16 cellular contexts compared by ENCODE assay signal in the genomic region with DNA sequence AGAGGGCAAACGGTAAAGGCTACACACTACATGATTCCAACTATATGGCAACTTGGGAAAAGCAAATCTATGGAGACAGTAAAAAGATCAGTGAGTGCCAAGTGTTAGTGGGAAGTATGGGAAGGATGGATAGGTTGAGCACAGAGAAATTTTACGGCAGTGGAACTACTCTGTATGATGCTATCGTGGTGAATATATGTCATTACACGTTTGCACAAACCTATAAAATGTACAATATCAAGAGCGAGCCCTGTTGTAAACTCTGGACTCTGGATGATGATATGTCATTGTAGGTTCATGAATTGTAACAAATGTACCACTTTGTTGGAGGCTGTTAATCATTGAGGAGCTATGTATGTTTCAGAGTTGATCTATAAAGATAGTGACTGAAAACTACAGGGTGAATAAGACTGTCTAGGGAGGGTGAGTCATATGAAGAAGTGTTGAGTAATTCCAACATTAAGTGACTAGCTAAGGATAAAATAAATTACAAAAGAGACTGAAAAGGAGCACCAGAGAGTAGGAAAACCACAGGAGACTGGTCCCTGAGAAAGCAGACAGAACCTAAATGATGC.
DNase-seq lines count a peak whose midpoint lies in the region; ATAC-seq, FAIRE-seq and TF ChIP-seq lines count a peak whose summit lies in the region.
"Had no signal": no experiment of that assay in that cellular context is flagged by ENCODE, and none has a peak within 500 bp of the region (broad histone marks: within the 10 kb centered on the region; RNA-seq: fewer than 3 reads in every experiment).

No MANE protein-coding gene starts in this region.

- no peaks in the 10 kb centered on the region for H3K27me3 Mint-ChIP-seq in activated CD4-positive, alpha-beta T cell treated with anti-CD3 and anti-CD28 coated beads for 36 hours
- no peaks in the 10 kb centered on the region for H3K27me3 Mint-ChIP-seq in activated CD4-positive, alpha-beta T cell treated with anti-CD3 and anti-CD28 coated beads, Interleukin-2, amount 10 ng/mL, durations not matched to agents 7 days and 5 days
- H3K27me3 Mint-ChIP-seq in astrocyte (ENCODE audit: low read depth, unreplicated experiment), result no peaks in the 10 kb centered on the region
- H3K27me3 Mint-ChIP-seq: activated CD8-positive, alpha-beta memory T cell treated with anti-CD3 and anti-CD28 coated beads, Interleukin-2, amount 10 ng/mL, durations not matched to agents 7 days and 5 days had no signal

- peak; percentile 39 for ATAC-seq in activated CD4-positive, alpha-beta T cell treated with anti-CD3 and anti-CD28 coated beads for 36 hours
- ATAC-seq in HG03196 (IDR thresholded peaks at IDR 0.05; ENCODE audit: unreplicated experiment), result peak; percentile 67
- ATAC-seq: activated CD8-positive, alpha-beta memory T cell treated with anti-CD3 and anti-CD28 coated beads, Interleukin-2, amount 10 ng/mL, durations not matched to agents 7 days and 5 days had no signal

- no peaks in the 10 kb centered on the region for H3F3A ChIP-seq in smooth muscle cell (ENCODE audit: low read depth)

- no peak overlapping the region for H3K9ac ChIP-seq in astrocyte (ENCODE audit: low read length)
- H3K9ac ChIP-seq in smooth muscle cell (ENCODE audit: low read depth), result no peak overlapping the region

- H3K9me3 Mint-ChIP-seq in activated CD4-positive, alpha-beta T cell treated with anti-CD3 and anti-CD28 coated beads for 36 hours (ENCODE audit: low read depth), result peaks cover 11% of the 10 kb centered on the region
- H3K9me3 Mint-ChIP-seq in activated CD4-positive, alpha-beta T cell treated with anti-CD3 and anti-CD28 coated beads, Interleukin-2, amount 10 ng/mL, durations not matched to agents 7 days and 5 days, result peaks cover 16% of the 10 kb centered on the region
- H3K9me3 Mint-ChIP-seq in astrocyte (ENCODE audit: unreplicated experiment), result no peaks in the 10 kb centered on the region

- TF ChIP-seq POLR2A in adrenal gland (IDR thresholded peaks at IDR 0.05), result no peak

- CTCF ChIA-PET in activated CD4-positive, alpha-beta T cell treated with anti-CD3 and anti-CD28 coated beads for 36 hours (lab: Charles Lee), result no interaction called here
- CTCF ChIA-PET in activated CD4-positive, alpha-beta T cell treated with anti-CD3 and anti-CD28 coated beads, Interleukin-2, amount 10 ng/mL, durations not matched to agents 7 days and 5 days (lab: Charles Lee), result no interaction called here

- no peaks in the 10 kb centered on the region for H3K27me3 ChIP-seq in astrocyte (ENCODE audit: insufficient read depth, low read length)
- H3K27me3 ChIP-seq in smooth muscle cell (ENCODE audit: low read depth), result no peaks in the 10 kb centered on the region
- H3K27me3 ChIP-seq in adrenal gland, result no peaks in the 10 kb centered on the region

- no peak overlapping the region for H3K4me3 Mint-ChIP-seq in activated CD4-positive, alpha-beta T cell treated with anti-CD3 and anti-CD28 coated beads for 36 hours
- no peak overlapping the region for H3K4me3 Mint-ChIP-seq in activated CD4-positive, alpha-beta T cell treated with anti-CD3 and anti-CD28 coated beads, Interleukin-2, amount 10 ng/mL, durations not matched to agents 7 days and 5 days
- H3K4me3 Mint-ChIP-seq in astrocyte (ENCODE audit: unreplicated experiment), result no peak overlapping the region
- H3K4me3 Mint-ChIP-seq: activated CD8-positive, alpha-beta memory T cell treated with anti-CD3 and anti-CD28 coated beads, Interleukin-2, amount 10 ng/mL, durations not matched to agents 7 days and 5 days had no signal

- DNase-seq in activated CD4-positive, alpha-beta T cell treated with anti-CD3 and anti-CD28 coated beads for 36 hours, result no peak
- DNase-seq in activated CD4-positive, alpha-beta T cell treated with anti-CD3 and anti-CD28 coated beads, Interleukin-2, amount 10 ng/mL, durations not matched to agents 7 days and 5 days, result no peak
- DNase-seq in astrocyte (ENCODE audit: low read depth) (peak; percentile 63), smooth muscle cell (lab: John Stamatoyannopoulos, UW; ENCODE audit: unreplicated experiment) (no peak), frontal cortex (ENCODE audit: low spot score in 2 of 2) (no peak), NCI-H526 (lab: John Stamatoyannopoulos, UW) (no peak), adrenal gland (no peak)
- DNase-seq: activated CD8-positive, alpha-beta memory T cell treated with anti-CD3 and anti-CD28 coated beads, Interleukin-2, amount 10 ng/mL, durations not matched to agents 7 days and 5 days; hypothalamus; KG1; midbrain; NCI-H2171 treated with DMSO at 0.1 percent for 48 hours; posterior cingulate gyrus; substantia nigra had no signal

- no peaks in the 10 kb centered on the region for H3K9me3 ChIP-seq in astrocyte (ENCODE audit: insufficient read depth, low read depth, low read length)
- H3K9me3 ChIP-seq in smooth muscle cell (replicated peaks; ENCODE audit: low read depth), result no peaks in the 10 kb centered on the region
- no peaks in the 10 kb centered on the region for H3K9me3 ChIP-seq in adrenal gland (replicated peaks in 1 of 3)

- H3K36me3 ChIP-seq in astrocyte (ENCODE audit: insufficient read depth, low read length) (no peaks in the 10 kb centered on the region), smooth muscle cell (ENCODE audit: low read depth) (no peaks in the 10 kb centered on the region), adrenal gland (replicated peaks in 1 of 2) (no peaks in the 10 kb centered on the region)

- H3K36me3 Mint-ChIP-seq in activated CD4-positive, alpha-beta T cell treated with anti-CD3 and anti-CD28 coated beads for 36 hours (ENCODE audit: low read depth), result no peaks in the 10 kb centered on the region
- no peaks in the 10 kb centered on the region for H3K36me3 Mint-ChIP-seq in activated CD4-positive, alpha-beta T cell treated with anti-CD3 and anti-CD28 coated beads, Interleukin-2, amount 10 ng/mL, durations not matched to agents 7 days and 5 days (ENCODE audit: low read depth)
- no peaks in the 10 kb centered on the region for H3K36me3 Mint-ChIP-seq in astrocyte (ENCODE audit: low read depth, unreplicated experiment)
- H3K36me3 Mint-ChIP-seq: activated CD8-positive, alpha-beta memory T cell treated with anti-CD3 and anti-CD28 coated beads, Interleukin-2, amount 10 ng/mL, durations not matched to agents 7 days and 5 days had no signal

- H3K4me3 ChIP-seq in astrocyte (ENCODE audit: insufficient read depth, low read depth, low read length) (no peak overlapping the region), smooth muscle cell (no peak overlapping the region), adrenal gland (no peak overlapping the region)

- POLR2A ChIA-PET in activated CD4-positive, alpha-beta T cell treated with anti-CD3 and anti-CD28 coated beads for 36 hours (lab: Charles Lee), result no interaction called here
- POLR2A ChIA-PET in activated CD4-positive, alpha-beta T cell treated with anti-CD3 and anti-CD28 coated beads, Interleukin-2, amount 10 ng/mL, durations not matched to agents 7 days and 5 days (lab: Charles Lee), result no interaction called here

- no peak overlapping the region for H3K27ac Mint-ChIP-seq in activated CD4-positive, alpha-beta T cell treated with anti-CD3 and anti-CD28 coated beads for 36 hours
- H3K27ac Mint-ChIP-seq in activated CD4-positive, alpha-beta T cell treated with anti-CD3 and anti-CD28 coated beads, Interleukin-2, amount 10 ng/mL, durations not matched to agents 7 days and 5 days, result no peak overlapping the region
- H3K27ac Mint-ChIP-seq in astrocyte (ENCODE audit: unreplicated experiment), result peak overlapping the region; percentile 88
- H3K27ac Mint-ChIP-seq: activated CD8-positive, alpha-beta memory T cell treated with anti-CD3 and anti-CD28 coated beads, Interleukin-2, amount 10 ng/mL, durations not matched to agents 7 days and 5 days had no signal

- WGBS in smooth muscle cell (ENCODE audit: low lambda C conversion rate), result 37% methylated on average over 5 of the region's 5 CpGs
- WGBS in adrenal gland, 4 donors, result 70 to 88% (median 82%) methylated on average over 5 of the region's 5 CpGs

- H4K20me1 ChIP-seq in astrocyte (ENCODE audit: insufficient read depth, low read length) (no peaks in the 10 kb centered on the region), smooth muscle cell (ENCODE audit: low read depth) (no peaks in the 10 kb centered on the region)

- H3K79me2 ChIP-seq in astrocyte (ENCODE audit: insufficient read depth, low read length), result no peaks in the 10 kb centered on the region
- H3K79me2 ChIP-seq in smooth muscle cell (ENCODE audit: low read depth), result no peaks in the 10 kb centered on the region

- H3K4me1 ChIP-seq in astrocyte (ENCODE audit: insufficient read depth, low read length), result no peaks in the 10 kb centered on the region
- H3K4me1 ChIP-seq in smooth muscle cell (ENCODE audit: low read depth), result peaks cover under 1% of the 10 kb centered on the region
- no peaks in the 10 kb centered on the region for H3K4me1 ChIP-seq in adrenal gland (replicated peaks in 1 of 2)

- H2AFZ ChIP-seq in astrocyte (ENCODE audit: low read depth, low read length) (no peak overlapping the region), smooth muscle cell (ENCODE audit: low read depth) (no peak overlapping the region)

- H3K27ac ChIP-seq in astrocyte (ENCODE audit: low read depth, low read length) (no peak overlapping the region), smooth muscle cell (ENCODE audit: low read depth) (peak overlapping the region; percentile 22), adrenal gland (no peak overlapping the region)

- TF ChIP-seq CTCF in astrocyte (IDR thresholded peaks at IDR 0.05; ENCODE audit: insufficient read depth, low read depth, low read length) (no peak), smooth muscle cell (IDR thresholded peaks at IDR 0.05; ENCODE audit: borderline replicate concordance, insufficient read depth, poor library complexity, severe bottlenecking) (no peak), adrenal gland (IDR thresholded peaks at IDR 0.05) (no peak)

- FAIRE-seq in astrocyte (lab: Jason Lieb, UNC), result no peak
- FAIRE-seq in frontal cortex (lab: Jason Lieb, UNC), result no peak
- FAIRE-seq: A204.1 had no signal

- intact Hi-C loops in activated CD4-positive, alpha-beta T cell treated with anti-CD3 and anti-CD28 coated beads for 36 hours (cut with DNase I, micrococcal nuclease), result no loop called here
- intact Hi-C loops in adrenal gland (cut with DNase I), result no loop called here

- H3K4me1 Mint-ChIP-seq in activated CD4-positive, alpha-beta T cell treated with anti-CD3 and anti-CD28 coated beads for 36 hours, result no peaks in the 10 kb centered on the region
- no peaks in the 10 kb centered on the region for H3K4me1 Mint-ChIP-seq in activated CD4-positive, alpha-beta T cell treated with anti-CD3 and anti-CD28 coated beads, Interleukin-2, amount 10 ng/mL, durations not matched to agents 7 days and 5 days
- peaks cover 14% of the 10 kb centered on the region for H3K4me1 Mint-ChIP-seq in astrocyte (ENCODE audit: low read depth, unreplicated experiment)
- H3K4me1 Mint-ChIP-seq: activated CD8-positive, alpha-beta memory T cell treated with anti-CD3 and anti-CD28 coated beads, Interleukin-2, amount 10 ng/mL, durations not matched to agents 7 days and 5 days had no signal

- H3K4me2 ChIP-seq in astrocyte (ENCODE audit: low read length) (no peak overlapping the region), smooth muscle cell (peak overlapping the region; percentile 9)
